In the genomic region with DNA sequence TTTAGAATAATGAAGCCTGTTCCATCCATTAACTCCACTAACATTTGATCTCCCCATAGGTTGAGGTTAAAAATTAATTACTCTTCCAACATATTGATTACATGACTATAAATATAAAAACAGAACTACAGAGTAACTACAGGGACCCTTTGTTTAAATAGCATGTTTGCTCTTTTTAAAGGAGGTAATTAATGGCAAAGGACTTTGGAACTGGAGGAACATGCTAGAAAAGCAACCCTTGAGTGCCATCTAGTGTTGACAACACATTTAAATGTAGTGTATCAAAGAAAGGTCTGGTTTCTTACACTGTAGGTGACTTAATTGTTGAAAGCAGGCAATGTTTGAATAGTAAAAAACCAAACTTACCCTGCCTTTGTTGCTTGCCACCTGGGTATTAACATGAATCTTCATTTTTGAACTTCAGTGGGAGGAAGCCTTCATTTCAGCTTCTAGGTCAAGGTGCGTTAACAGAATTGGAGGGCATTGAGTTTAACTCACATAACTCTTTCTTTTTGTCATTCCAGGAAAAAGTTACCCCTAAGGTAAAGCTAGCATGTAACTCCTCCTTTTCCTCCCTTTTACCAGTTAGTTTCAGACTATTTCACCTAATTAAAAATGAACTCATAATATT, we compare ENCODE assay signal across 1 cellular context.
TF ChIP-seq lines count a peak whose summit lies in the region.

No MANE protein-coding gene starts in this region.

TF ChIP-seq in HepG2, 621 proteins besides CTCF, POLR2A, EP300 and RAD21 (continued from another document and continues in another):
- TF ChIP-seq, protein P1, sequence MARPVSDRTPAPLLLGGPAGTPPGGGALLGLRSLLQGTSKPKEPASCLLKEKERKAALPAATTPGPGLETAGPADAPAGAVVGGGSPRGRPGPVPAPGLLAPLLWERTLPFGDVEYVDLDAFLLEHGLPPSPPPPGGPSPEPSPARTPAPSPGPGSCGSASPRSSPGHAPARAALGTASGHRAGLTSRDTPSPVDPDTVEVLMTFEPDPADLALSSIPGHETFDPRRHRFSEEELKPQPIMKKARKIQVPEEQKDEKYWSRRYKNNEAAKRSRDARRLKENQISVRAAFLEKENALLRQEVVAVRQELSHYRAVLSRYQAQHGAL (CRISPR knock-in tag; IDR thresholded peaks at IDR 0.05; ENCODE audit: not compliant biosample characterization), result no peak
- TF ChIP-seq ASH2L (IDR thresholded peaks at IDR 0.05; ENCODE audit: insufficient read length, low read depth, low read length), result peak; percentile 61
- TF ChIP-seq RBAK (CRISPR knock-in tag; IDR thresholded peaks at IDR 0.05), result no peak
- TF ChIP-seq ZNF7 (CRISPR knock-in tag; IDR thresholded peaks at IDR 0.05), result no peak
- TF ChIP-seq MBD4 (IDR thresholded peaks at IDR 0.05; ENCODE audit: borderline replicate concordance, low read length), result peak; percentile 81; the same call in 1 of the 2 replicates
- TF ChIP-seq NONO (IDR thresholded peaks at IDR 0.05), result no peak
- 0 out of 2 replicates have a peak, but pooled peaks have one; percentile 25 for TF ChIP-seq NONO (CRISPR knock-in tag; conservative IDR thresholded peaks at IDR 0.05)
- TF ChIP-seq, protein P2, sequence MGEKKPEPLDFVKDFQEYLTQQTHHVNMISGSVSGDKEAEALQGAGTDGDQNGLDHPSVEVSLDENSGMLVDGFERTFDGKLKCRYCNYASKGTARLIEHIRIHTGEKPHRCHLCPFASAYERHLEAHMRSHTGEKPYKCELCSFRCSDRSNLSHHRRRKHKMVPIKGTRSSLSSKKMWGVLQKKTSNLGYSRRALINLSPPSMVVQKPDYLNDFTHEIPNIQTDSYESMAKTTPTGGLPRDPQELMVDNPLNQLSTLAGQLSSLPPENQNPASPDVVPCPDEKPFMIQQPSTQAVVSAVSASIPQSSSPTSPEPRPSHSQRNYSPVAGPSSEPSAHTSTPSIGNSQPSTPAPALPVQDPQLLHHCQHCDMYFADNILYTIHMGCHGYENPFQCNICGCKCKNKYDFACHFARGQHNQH (CRISPR knock-in tag; IDR thresholded peaks at IDR 0.05), result no peak
- TF ChIP-seq ZBTB42 (CRISPR knock-in tag; IDR thresholded peaks at IDR 0.05), result no peak
- no peak; the same call in 1 of the 2 replicates for TF ChIP-seq YEATS4 (CRISPR knock-in tag; IDR thresholded peaks at IDR 0.05; ENCODE audit: borderline replicate concordance)
- TF ChIP-seq MZF1 (CRISPR knock-in tag; IDR thresholded peaks at IDR 0.05; ENCODE audit: borderline replicate concordance), result no peak
- TF ChIP-seq RBM22 (optimal IDR thresholded peaks at IDR 0.05; ENCODE audit: low read length), result no peak
- no peak for TF ChIP-seq NFKBIZ (CRISPR knock-in tag; IDR thresholded peaks at IDR 0.05)
- no peak for TF ChIP-seq GATA4 (IDR thresholded peaks at IDR 0.05; ENCODE audit: borderline replicate concordance, low read depth)
- TF ChIP-seq ZMYM4 (CRISPR knock-in tag; IDR thresholded peaks at IDR 0.05), result peak; percentile 35; the same call in 1 of the 2 replicates
- TF ChIP-seq HES4 (CRISPR knock-in tag; IDR thresholded peaks at IDR 0.05; ENCODE audit: borderline replicate concordance), result no peak
- no peak for TF ChIP-seq ZNF451 (CRISPR knock-in tag; IDR thresholded peaks at IDR 0.05)
- TF ChIP-seq ZNF780A (CRISPR knock-in tag; IDR thresholded peaks at IDR 0.05), result no peak
- peak; percentile 95; the same call in 1 of the 2 replicates for TF ChIP-seq ZBTB20 (CRISPR knock-in tag; IDR thresholded peaks at IDR 0.05; ENCODE audit: borderline replicate concordance, low read depth)
- TF ChIP-seq ETV5 (CRISPR knock-in tag; IDR thresholded peaks at IDR 0.05; ENCODE audit: borderline replicate concordance), result peak; percentile 27; the same call in 1 of the 2 replicates
- no peak for TF ChIP-seq DNMT1 (CRISPR knock-in tag; IDR thresholded peaks at IDR 0.05)
- no peak for TF ChIP-seq HNRNPUL1 (IDR thresholded peaks at IDR 0.05; ENCODE audit: low read depth, low read length)
- TF ChIP-seq CEBPB (IDR thresholded peaks at IDR 0.05; ENCODE audit: borderline replicate concordance, low read depth, low read length), result no peak
- TF ChIP-seq PITX1 (CRISPR knock-in tag; IDR thresholded peaks at IDR 0.05), result peak; percentile 37; the same call in 1 of the 2 replicates
- 0 out of 2 replicates have a peak, but pooled peaks have one; percentile 49 for TF ChIP-seq ZSCAN31 (CRISPR knock-in tag; IDR thresholded peaks at IDR 0.05; ENCODE audit: low read depth)
- TF ChIP-seq, protein P3, sequence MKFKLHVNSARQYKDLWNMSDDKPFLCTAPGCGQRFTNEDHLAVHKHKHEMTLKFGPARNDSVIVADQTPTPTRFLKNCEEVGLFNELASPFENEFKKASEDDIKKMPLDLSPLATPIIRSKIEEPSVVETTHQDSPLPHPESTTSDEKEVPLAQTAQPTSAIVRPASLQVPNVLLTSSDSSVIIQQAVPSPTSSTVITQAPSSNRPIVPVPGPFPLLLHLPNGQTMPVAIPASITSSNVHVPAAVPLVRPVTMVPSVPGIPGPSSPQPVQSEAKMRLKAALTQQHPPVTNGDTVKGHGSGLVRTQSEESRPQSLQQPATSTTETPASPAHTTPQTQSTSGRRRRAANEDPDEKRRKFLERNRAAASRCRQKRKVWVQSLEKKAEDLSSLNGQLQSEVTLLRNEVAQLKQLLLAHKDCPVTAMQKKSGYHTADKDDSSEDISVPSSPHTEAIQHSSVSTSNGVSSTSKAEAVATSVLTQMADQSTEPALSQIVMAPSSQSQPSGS (CRISPR knock-in tag; IDR thresholded peaks at IDR 0.05), result no peak; the same call in 1 of the 2 replicates
- no peak for TF ChIP-seq ZFP36L2 (CRISPR knock-in tag; IDR thresholded peaks at IDR 0.05)
- TF ChIP-seq MYC (CRISPR knock-in tag; IDR thresholded peaks at IDR 0.05; ENCODE audit: borderline replicate concordance), result no peak
- TF ChIP-seq ZNF205 (CRISPR knock-in tag; IDR thresholded peaks at IDR 0.05), result no peak
- TF ChIP-seq FOXK2 (IDR thresholded peaks at IDR 0.05), result no peak
- TF ChIP-seq ZNF235 (CRISPR knock-in tag; IDR thresholded peaks at IDR 0.05; ENCODE audit: borderline replicate concordance), result no peak
- TF ChIP-seq AGO2 (optimal IDR thresholded peaks at IDR 0.05; ENCODE audit: low read depth, low read length), result no peak
- TF ChIP-seq XRCC5 (optimal IDR thresholded peaks at IDR 0.05; ENCODE audit: low read length), result no peak
- no peak for TF ChIP-seq ZNF207 (IDR thresholded peaks at IDR 0.05; ENCODE audit: borderline replicate concordance)
- TF ChIP-seq ZNF75D (CRISPR knock-in tag; IDR thresholded peaks at IDR 0.05; ENCODE audit: borderline replicate concordance), result no peak
- peak; percentile 33; the same call in 1 of the 2 replicates for TF ChIP-seq PHF21A (CRISPR knock-in tag; IDR thresholded peaks at IDR 0.05)
- TF ChIP-seq ZBTB7A (CRISPR knock-in tag; IDR thresholded peaks at IDR 0.05), result no peak
- no peak for TF ChIP-seq ZKSCAN5 (CRISPR knock-in tag; IDR thresholded peaks at IDR 0.05)
- TF ChIP-seq LCORL (IDR thresholded peaks at IDR 0.05), result no peak
- no peak for TF ChIP-seq LCORL (CRISPR knock-in tag; IDR thresholded peaks at IDR 0.05)
- TF ChIP-seq FOXO1 (CRISPR knock-in tag; IDR thresholded peaks at IDR 0.05), result peak; percentile 56; the same call in 1 of the 2 replicates
- no peak for TF ChIP-seq ZNF225 (CRISPR knock-in tag; IDR thresholded peaks at IDR 0.05)
- TF ChIP-seq, protein P4, sequence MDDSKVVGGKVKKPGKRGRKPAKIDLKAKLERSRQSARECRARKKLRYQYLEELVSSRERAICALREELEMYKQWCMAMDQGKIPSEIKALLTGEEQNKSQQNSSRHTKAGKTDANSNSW (CRISPR knock-in tag; IDR thresholded peaks at IDR 0.05; ENCODE audit: borderline replicate concordance), result no peak
- TF ChIP-seq FIP1L1 (IDR thresholded peaks at IDR 0.05; ENCODE audit: borderline replicate concordance, insufficient read depth, low read depth, low read length), result no peak
- peak; percentile 71 for TF ChIP-seq SAP130 (CRISPR knock-in tag; IDR thresholded peaks at IDR 0.05; ENCODE audit: low read depth)
- TF ChIP-seq NR2F2 (IDR thresholded peaks at IDR 0.05; ENCODE audit: borderline replicate concordance, low read depth), result peak; percentile 76
- no peak for TF ChIP-seq NBN (conservative IDR thresholded peaks at IDR 0.05)
- TF ChIP-seq, protein P5, sequence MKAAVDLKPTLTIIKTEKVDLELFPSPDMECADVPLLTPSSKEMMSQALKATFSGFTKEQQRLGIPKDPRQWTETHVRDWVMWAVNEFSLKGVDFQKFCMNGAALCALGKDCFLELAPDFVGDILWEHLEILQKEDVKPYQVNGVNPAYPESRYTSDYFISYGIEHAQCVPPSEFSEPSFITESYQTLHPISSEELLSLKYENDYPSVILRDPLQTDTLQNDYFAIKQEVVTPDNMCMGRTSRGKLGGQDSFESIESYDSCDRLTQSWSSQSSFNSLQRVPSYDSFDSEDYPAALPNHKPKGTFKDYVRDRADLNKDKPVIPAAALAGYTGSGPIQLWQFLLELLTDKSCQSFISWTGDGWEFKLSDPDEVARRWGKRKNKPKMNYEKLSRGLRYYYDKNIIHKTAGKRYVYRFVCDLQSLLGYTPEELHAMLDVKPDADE (CRISPR knock-in tag; IDR thresholded peaks at IDR 0.05), result no peak
- no peak for TF ChIP-seq CBX1 (IDR thresholded peaks at IDR 0.05; ENCODE audit: low read depth)
- no peak for TF ChIP-seq ZNF547 (CRISPR knock-in tag; IDR thresholded peaks at IDR 0.05)
- peak; percentile 72 for TF ChIP-seq KDM6A (CRISPR knock-in tag; IDR thresholded peaks at IDR 0.05; ENCODE audit: low read depth)
- TF ChIP-seq ZNF337 (CRISPR knock-in tag; IDR thresholded peaks at IDR 0.05; ENCODE audit: borderline replicate concordance, low read depth), result no peak
- TF ChIP-seq CREM (IDR thresholded peaks at IDR 0.05), result peak; percentile 82
- TF ChIP-seq CREM (CRISPR knock-in tag; IDR thresholded peaks at IDR 0.05), result no peak
- TF ChIP-seq MAFG (CRISPR knock-in tag; IDR thresholded peaks at IDR 0.05), result no peak
- TF ChIP-seq TBL1XR1 (IDR thresholded peaks at IDR 0.05; ENCODE audit: borderline replicate concordance, low read length, partially characterized antibody), result peak; percentile 22
- TF ChIP-seq, protein P6, sequence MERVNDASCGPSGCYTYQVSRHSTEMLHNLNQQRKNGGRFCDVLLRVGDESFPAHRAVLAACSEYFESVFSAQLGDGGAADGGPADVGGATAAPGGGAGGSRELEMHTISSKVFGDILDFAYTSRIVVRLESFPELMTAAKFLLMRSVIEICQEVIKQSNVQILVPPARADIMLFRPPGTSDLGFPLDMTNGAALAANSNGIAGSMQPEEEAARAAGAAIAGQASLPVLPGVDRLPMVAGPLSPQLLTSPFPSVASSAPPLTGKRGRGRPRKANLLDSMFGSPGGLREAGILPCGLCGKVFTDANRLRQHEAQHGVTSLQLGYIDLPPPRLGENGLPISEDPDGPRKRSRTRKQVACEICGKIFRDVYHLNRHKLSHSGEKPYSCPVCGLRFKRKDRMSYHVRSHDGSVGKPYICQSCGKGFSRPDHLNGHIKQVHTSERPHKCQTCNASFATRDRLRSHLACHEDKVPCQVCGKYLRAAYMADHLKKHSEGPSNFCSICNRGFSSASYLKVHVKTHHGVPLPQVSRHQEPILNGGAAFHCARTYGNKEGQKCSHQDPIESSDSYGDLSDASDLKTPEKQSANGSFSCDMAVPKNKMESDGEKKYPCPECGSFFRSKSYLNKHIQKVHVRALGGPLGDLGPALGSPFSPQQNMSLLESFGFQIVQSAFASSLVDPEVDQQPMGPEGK (CRISPR knock-in tag; IDR thresholded peaks at IDR 0.05), result 0 out of 2 replicates have a peak, but pooled peaks have one; percentile 28
- no peak for TF ChIP-seq TEAD2 (CRISPR knock-in tag; IDR thresholded peaks at IDR 0.05)
- TF ChIP-seq KLF11 (CRISPR knock-in tag; IDR thresholded peaks at IDR 0.05), result no peak
- TF ChIP-seq ZNF556 (CRISPR knock-in tag; IDR thresholded peaks at IDR 0.05; ENCODE audit: borderline replicate concordance), result no peak
- TF ChIP-seq HOXA3 (CRISPR knock-in tag; IDR thresholded peaks at IDR 0.05), result no peak
- TF ChIP-seq NFIC (IDR thresholded peaks at IDR 0.05; ENCODE audit: low read length), result peak; percentile 92
- peak; percentile 63; the same call in 1 of the 2 replicates for TF ChIP-seq TOE1 (CRISPR knock-in tag; IDR thresholded peaks at IDR 0.05)
- 0 out of 2 replicates have a peak, but pooled peaks have one; percentile 66 for TF ChIP-seq HOXA5 (CRISPR knock-in tag; IDR thresholded peaks at IDR 0.05)
- TF ChIP-seq, protein P7, sequence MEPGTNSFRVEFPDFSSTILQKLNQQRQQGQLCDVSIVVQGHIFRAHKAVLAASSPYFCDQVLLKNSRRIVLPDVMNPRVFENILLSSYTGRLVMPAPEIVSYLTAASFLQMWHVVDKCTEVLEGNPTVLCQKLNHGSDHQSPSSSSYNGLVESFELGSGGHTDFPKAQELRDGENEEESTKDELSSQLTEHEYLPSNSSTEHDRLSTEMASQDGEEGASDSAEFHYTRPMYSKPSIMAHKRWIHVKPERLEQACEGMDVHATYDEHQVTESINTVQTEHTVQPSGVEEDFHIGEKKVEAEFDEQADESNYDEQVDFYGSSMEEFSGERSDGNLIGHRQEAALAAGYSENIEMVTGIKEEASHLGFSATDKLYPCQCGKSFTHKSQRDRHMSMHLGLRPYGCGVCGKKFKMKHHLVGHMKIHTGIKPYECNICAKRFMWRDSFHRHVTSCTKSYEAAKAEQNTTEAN (CRISPR knock-in tag; conservative IDR thresholded peaks at IDR 0.05), result no peak
- TF ChIP-seq YY1 (IDR thresholded peaks at IDR 0.05; ENCODE audit: insufficient read depth, insufficient replicate concordance, low read depth, low read length), result peak; percentile 9
